Comparison of ENCODE assay signal across 16 cellular contexts in the genomic region with DNA sequence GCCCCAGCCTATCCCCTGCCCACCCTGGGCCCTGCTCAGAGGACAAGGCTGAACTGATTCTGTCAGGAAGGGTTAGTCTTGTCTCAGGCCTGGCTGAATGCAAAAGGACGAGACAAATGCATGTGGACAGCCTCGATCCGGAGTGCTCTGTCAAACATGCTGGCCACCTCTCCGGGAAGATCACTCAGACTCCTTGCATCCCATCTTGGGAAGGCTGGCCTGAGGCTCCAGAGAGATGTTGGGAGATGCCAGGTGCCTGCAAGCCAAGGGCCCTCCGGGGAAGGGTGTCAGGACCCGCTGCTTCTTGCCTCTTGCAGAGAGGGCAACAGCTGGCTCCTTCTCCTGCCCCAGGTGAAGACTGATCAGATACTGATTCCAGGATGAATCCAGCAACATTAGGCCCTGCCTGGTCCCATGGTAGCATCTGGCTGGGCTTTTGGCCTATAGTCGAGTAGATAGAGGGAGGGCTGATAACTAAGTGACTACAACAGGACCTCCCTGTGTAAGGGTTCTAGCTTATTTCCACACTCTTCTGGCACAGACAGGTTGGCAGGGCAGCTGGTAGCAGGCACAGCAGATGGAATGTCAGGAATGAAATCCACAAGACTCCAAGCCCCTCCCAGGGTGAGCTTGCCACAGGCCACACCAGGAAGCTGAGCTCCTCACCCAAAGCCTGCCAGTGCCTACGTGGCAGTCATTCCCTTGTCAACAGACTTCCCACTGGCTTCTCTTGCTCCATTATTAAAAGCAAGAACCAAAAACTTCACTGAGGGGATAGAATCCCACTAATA. TPM values are rescaled to one million over a fixed set of nuclear protein-coding genes. Genes with fewer than 3 reads are reported as not detected.
DNase-seq lines count a peak whose midpoint lies in the region; ATAC-seq, FAIRE-seq and TF ChIP-seq lines count a peak whose summit lies in the region.
"Had no signal": no experiment of that assay in that cellular context is flagged by ENCODE, and none has a peak within 500 bp of the region (broad histone marks: within the 10 kb centered on the region; RNA-seq: fewer than 3 reads in every experiment).

No MANE protein-coding gene starts in this region.

- in situ Hi-C loops in T47D (cut with HindIII; ENCODE audit: low pct_unique_long_range_greater_than_20kb, low sequenced_read_pairs), result no loop called here

- intact Hi-C loops in left colon (cut with DNase I, micrococcal nuclease) (no loop called here), sciatic nerve (cut with DNase I) (no loop called here)

- TF ChIP-seq CTCF in AG10803 (conservative IDR thresholded peaks at IDR 0.05; ENCODE audit: low read length), result no peak

- no peak overlapping the region for H3K4me3 ChIP-seq in AG10803 (ENCODE audit: low read length)
- H3K4me3 ChIP-seq: upper lobe of left lung had no signal

- ATAC-seq in HG02840 (IDR thresholded peaks at IDR 0.05; ENCODE audit: low FRiP score, unreplicated experiment) (no peak), left colon (no peak), sciatic nerve (no peak), GM18519 (IDR thresholded peaks at IDR 0.05; ENCODE audit: low FRiP score, unreplicated experiment) (no peak)

- DNase-seq in AG10803 (ENCODE audit: low read depth) (peak; percentile 73), HTR-8/SVneo (ENCODE audit: insufficient read length, low spot score) (peak; percentile 33), T47D (ENCODE audit: low read depth in 1 of 2, low spot score in 1 of 2) (peak; percentile 36 to 83), myocyte (ENCODE audit: low read depth) (peak; percentile 97), left colon (no peak), sciatic nerve (ENCODE audit: low spot score) (no peak)
- DNase-seq: activated T-cell treated with anti-CD3 and anti-CD28 coated beads for 4 hours; BE2C; cortex of kidney; GOT3; midbrain; NCI-H2081 treated with DMSO at 0.1 percent for 48 hours; NK-92 treated with Interleukin-12 subunit alpha and Interleukin-12 subunit beta, amount 100 ng/mL, for 24 hours had no signal

- FAIRE-seq in HTR-8/SVneo (lab: Jason Lieb, UNC), result no peak

RNA-seq across cellular contexts. Expression of gene C1QL2, which starts 20.5 kb away (rescaled TPM):
- 0.27 and 0.68 TPM in 2 replicates for total RNA-seq in myocyte
- polyA plus RNA-seq in myocyte (2012), result 0.05 TPM
- total RNA-seq in left colon, result not detected
- total RNA-seq in sciatic nerve, result not detected
- total RNA-seq: upper lobe of left lung had no signal

RNA-seq across cellular contexts. Expression of gene STEAP3, which starts 44.6 kb away (rescaled TPM):
- total RNA-seq in myocyte (60.7 and 75.7 TPM in 2 replicates), left colon (10 to 100 TPM; 19.4 to 29.6 TPM), sciatic nerve (9.1 TPM)
- 81.7 TPM for polyA plus RNA-seq in myocyte (2012)

Comparison
In these comparisons a context has a peak if more than half of its experiments do, and no peak if none do; other contexts are left out.
1. DNase-seq: peak in AG10803 (single experiment), HTR-8/SVneo (single experiment), T47D (2 of 2) and myocyte (single experiment); none in left colon (0 of 2) and sciatic nerve (single experiment).